Comparison of ENCODE assay signal across 23 cellular contexts in the genomic region with DNA sequence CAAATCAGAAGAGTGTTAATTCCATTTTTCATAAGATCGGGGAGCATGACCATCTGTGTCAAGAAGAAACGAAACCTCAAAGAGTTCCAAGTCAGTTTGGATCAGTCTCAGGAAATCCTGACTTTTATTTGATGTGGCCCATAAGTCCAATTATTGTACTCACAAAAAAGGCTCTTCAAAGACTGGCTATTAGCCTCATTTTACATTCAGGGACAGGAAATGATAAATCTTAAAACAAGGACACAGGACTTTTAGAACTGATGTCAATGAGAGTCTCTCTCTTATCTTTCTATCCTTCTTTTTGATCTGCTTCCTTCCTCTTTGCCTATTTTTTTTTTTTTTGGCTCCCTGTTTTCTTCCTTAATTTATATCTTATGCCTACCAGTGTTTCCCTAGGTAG. TPM values are rescaled to one million over a fixed set of nuclear protein-coding genes. Genes with fewer than 3 reads are reported as not detected.
DNase-seq lines count a peak whose midpoint lies in the region; ATAC-seq, FAIRE-seq and TF ChIP-seq lines count a peak whose summit lies in the region.
"Had no signal": no experiment of that assay in that cellular context is flagged by ENCODE, and none has a peak within 500 bp of the region (broad histone marks: within the 10 kb centered on the region; RNA-seq: fewer than 3 reads in every experiment).

No MANE protein-coding gene starts in this region.

- H3K36me3 ChIP-seq in ACC112 (ENCODE audit: insufficient read depth, low read length) (no peaks in the 10 kb centered on the region), Loucy (ENCODE audit: insufficient read depth, low read length) (no peaks in the 10 kb centered on the region), K562 (ENCODE audit: control insufficient read depth, insufficient read depth, low read length) (no peaks in the 10 kb centered on the region), kidney (ENCODE audit: control insufficient read depth in 1 of 2, insufficient read depth in 2 of 2, low read length in 2 of 2) (no peaks in the 10 kb centered on the region)
- H3K36me3 ChIP-seq: BE2C had no signal

- ATAC-seq in K562 (no peak), left colon (peak; percentile 44), HG03432 (IDR thresholded peaks at IDR 0.05; ENCODE audit: unreplicated experiment) (no peak)

- no TSS peak for BruUV-seq in K562 (replicated peaks; lab: Mats Ljungman, UMichigan)

- H3K27me3 ChIP-seq in ACC112 (ENCODE audit: insufficient read depth, low read length) (no peaks in the 10 kb centered on the region), Loucy (ENCODE audit: insufficient read depth, low read length, poor library complexity, severe bottlenecking) (no peaks in the 10 kb centered on the region), K562 (ENCODE audit: control insufficient read depth in 2 of 2, insufficient read depth in 2 of 2, low read length in 2 of 2) (peaks cover 4 to 6% of the 10 kb centered on the region in 2 experiments; a peak in 2 of 5 replicates)
- H3K27me3 ChIP-seq: BE2C had no signal

- no peak overlapping the region for H3K4me3 ChIP-seq in ACC112 (ENCODE audit: low read depth, low read length)
- H3K4me3 ChIP-seq in Loucy (ENCODE audit: low read length, poor library complexity, severe bottlenecking), result no peak overlapping the region
- H3K4me3 ChIP-seq in K562, result no peak overlapping the region
- no peak overlapping the region for H3K4me3 ChIP-seq in kidney (ENCODE audit: low read length in 2 of 2)

- DNase-seq in K562 (ENCODE audit: extremely low read depth in 1 of 4, low spot score in 3 of 4) (no peak), left colon (no peak), GM19240 (ENCODE audit: insufficient read length, low spot score) (no peak), kidney (no peak), GM10248 (ENCODE audit: extremely low spot score) (no peak)
- DNase-seq: 8988T; BE2C; Calu3; CD4-positive, alpha-beta memory T cell; NCI-H1417 treated with DMSO at 0.1 percent for 48 hours; NCI-H187 treated with DMSO at 0.1 percent for 48 hours; NCI-H2227 treated with DMSO at 0.1 percent for 48 hours; NCI-H510A treated with DMSO at 0.1 percent for 48 hours; NCI-H774; SHP77 treated with DMSO at 0.1 percent for 48 hours; SK-N-SH had no signal

- H3K4me1 ChIP-seq in ACC112 (ENCODE audit: control insufficient read depth, insufficient read depth, low read length, unreplicated experiment) (peaks cover 32% of the 10 kb centered on the region), Loucy (ENCODE audit: insufficient read depth, low read length, poor library complexity, severe bottlenecking) (peaks cover 28% of the 10 kb centered on the region), K562 (replicated peaks in 1 of 2; ENCODE audit: control insufficient read depth in 2 of 2, insufficient read depth in 2 of 2, low read length in 2 of 2) (no peaks in the 10 kb centered on the region), kidney (ENCODE audit: control insufficient read depth in 1 of 2, insufficient read depth in 1 of 2, low read depth in 1 of 2, low read length in 2 of 2) (no peaks in the 10 kb centered on the region)
- H3K4me1 ChIP-seq: BE2C had no signal

- POLR2A ChIA-PET in K562 (lab: Yijun Ruan, JAX), result no interaction called here
- POLR2A ChIA-PET in GM10248 (lab: Yijun Ruan, JAX), result no interaction called here

- H3K79me2 ChIP-seq in ACC112 (ENCODE audit: control insufficient read depth, insufficient read depth, low read length, unreplicated experiment) (no peaks in the 10 kb centered on the region), Loucy (ENCODE audit: insufficient read depth, low read length) (no peaks in the 10 kb centered on the region), K562 (ENCODE audit: control insufficient read depth, insufficient read depth, low read length) (no peaks in the 10 kb centered on the region)

- no peak for TF ChIP-seq EP300 in K562 (IDR thresholded peaks at IDR 0.05; ENCODE audit: low read length)

- no peak for FAIRE-seq in K562 (lab: Jason Lieb, UNC)
- no peak for FAIRE-seq in kidney (lab: Jason Lieb, UNC)
- FAIRE-seq: GM12892, H54 had no signal

- no peak for TF ChIP-seq RAD21 in K562 (CRISPR knock-in tag; conservative IDR thresholded peaks at IDR 0.05 in 1 of 2, IDR thresholded peaks at IDR 0.05 in 1 of 2)

- H3K9ac ChIP-seq in Loucy (ENCODE audit: low read depth, low read length, poor library complexity, severe bottlenecking) (no peak overlapping the region), K562 (ENCODE audit: insufficient read depth in 1 of 2, low read depth in 2 of 2, low read length in 2 of 2) (no peak overlapping the region), kidney (ENCODE audit: low read length in 2 of 2) (no peak overlapping the region)
- H3K9ac ChIP-seq: SK-N-SH had no signal

- H2AFZ ChIP-seq in ACC112 (ENCODE audit: low read length, unreplicated experiment) (no peak overlapping the region), Loucy (ENCODE audit: low read length) (no peak overlapping the region), K562 (ENCODE audit: low read depth, low read length) (no peak overlapping the region)

- H3K27ac ChIP-seq in ACC112 (ENCODE audit: low read depth, low read length) (peak overlapping the region; percentile 84), K562 (ENCODE audit: extremely low read depth, low read depth, low read length) (no peak overlapping the region), kidney (ENCODE audit: low read depth in 2 of 2, low read length in 2 of 2) (no peak overlapping the region)

- peak overlapping the region; percentile 7 for H3K4me2 ChIP-seq in Loucy (ENCODE audit: low read depth, low read length, poor library complexity, severe bottlenecking)
- H3K4me2 ChIP-seq in K562 (ENCODE audit: insufficient read depth, low read length), result no peak overlapping the region
- H3K4me2 ChIP-seq: SK-N-SH had no signal

- CTCF ChIA-PET in K562 (lab: Yijun Ruan, JAX; ENCODE audit: low intra/inter-chr PET ratio) (no interaction called here), GM10248 (lab: Yijun Ruan, JAX) (interaction anchor here (1.9 kb wide), 1 partner anchor 18 kb away, joined by 6 read pairs; no protein-coding TSS in a partner anchor)

- TF ChIP-seq CTCF in Loucy (conservative IDR thresholded peaks at IDR 0.05; ENCODE audit: low read length), result no peak
- TF ChIP-seq CTCF in K562 (IDR thresholded peaks at IDR 0.05 in 2 of 3, conservative IDR thresholded peaks at IDR 0.05 in 1 of 3; ENCODE audit: insufficient read depth in 2 of 3, low read depth in 1 of 3, low read length in 3 of 3), result no peak
- TF ChIP-seq CTCF in kidney (IDR thresholded peaks at IDR 0.05; ENCODE audit: borderline replicate concordance, extremely low read depth, insufficient read depth), result no peak
- no peak for TF ChIP-seq CTCF in GM10248 (IDR thresholded peaks at IDR 0.05; ENCODE audit: control extremely low read depth, extremely low read depth, low read depth, missing control alignments)

- intact Hi-C loops in K562 (cut with micrococcal nuclease), result no loop called here
- intact Hi-C loops in left colon (cut with DNase I, micrococcal nuclease), result no loop called here
- intact Hi-C loops in kidney (cut with DNase I), result no loop called here

- TF ChIP-seq POLR2A in K562 (conservative IDR thresholded peaks at IDR 0.05), result no peak

- H3K9me3 ChIP-seq in Loucy (ENCODE audit: insufficient read depth, low read depth, low read length) (no peaks in the 10 kb centered on the region), K562 (replicated peaks; ENCODE audit: control insufficient read depth, insufficient read depth, low read depth, low read length) (no peaks in the 10 kb centered on the region), kidney (ENCODE audit: control insufficient read depth in 1 of 2, low read length in 2 of 2) (no peaks in the 10 kb centered on the region)
- H3K9me3 ChIP-seq: BE2C, SK-N-SH had no signal

- H3K9me2 ChIP-seq in Loucy (replicated peaks; ENCODE audit: low read depth, low read length), result no peaks in the 10 kb centered on the region
- H3K9me2 ChIP-seq: SK-N-SH had no signal

- in situ Hi-C loops in K562 (cut with MboI), result no loop called here

- no peaks in the 10 kb centered on the region for H4K20me1 ChIP-seq in Loucy (ENCODE audit: insufficient read depth, low read length, poor library complexity, severe bottlenecking)
- H4K20me1 ChIP-seq in K562 (replicated peaks; ENCODE audit: control insufficient read depth, insufficient read depth, low read length), result no peaks in the 10 kb centered on the region

- no peaks in the 10 kb centered on the region for H3F3A ChIP-seq in Loucy (ENCODE audit: low read depth)

- H3K9me1 ChIP-seq in K562 (ENCODE audit: control insufficient read depth, insufficient read depth, low read length), result no peaks in the 10 kb centered on the region

- 11% methylated on average over 2 of the region's 2 CpGs for WGBS in K562 (ENCODE audit: insufficient coverage, low coverage, missing lambda C conversion rate)

RNA-seq across cellular contexts. Expression of a gene that starts 43.7 kb away (rescaled TPM):
- total RNA-seq in K562 (2011; cell fraction: chromatin; rRNA removed; ENCODE audit: low replicate concordance), result not detected in 2 replicates
- not detected in 2 replicates for total RNA-seq in K562 (2011; cell fraction: nucleolus; rRNA removed)
- not detected in 2 replicates for total RNA-seq in K562 (2011; cell fraction: nucleoplasm; rRNA removed)
- total RNA-seq in K562 (2014; rRNA removed), result 0.09 TPM in 1 of 2 replicates, not detected in the other
- total RNA-seq in K562 (2014; rRNA removed; fragmentation: Illumina TruSeq; extraction: Trizol), result not detected in 2 replicates
- total RNA-seq in K562 (2015; rRNA removed; fragmentation: Illumina TruSeq; extraction: Trizol), result not detected in 2 replicates
- total RNA-seq in K562 (2021), result not detected in 2 replicates
- not detected in 2 replicates for polyA plus RNA-seq in K562 (2011; rRNA removed)
- polyA plus RNA-seq in K562 (2011; cell fraction: cytosol; rRNA removed), result not detected in 2 replicates
- polyA plus RNA-seq in K562 (2011; cell fraction: nucleus; rRNA removed), result not detected in 2 replicates
- 0.01 TPM in 1 of 2 replicates, not detected in the other for polyA plus RNA-seq in K562 (2012)
- 0.03 TPM in 1 of 2 replicates, not detected in the other for polyA plus RNA-seq in K562 (2014; fragmentation: Illumina TruSeq; extraction: Trizol)
- polyA plus RNA-seq in K562 (2014; fragmentation: Nextera tagmentation; extraction: Ambion mirVana), result under 1 TPM in 1 of 2 experiments, not detected in 1; 0.04 TPM
- not detected in 2 replicates for polyA plus RNA-seq in K562 (2014; rRNA removed)
- polyA minus RNA-seq in K562 (2011; rRNA and poly(A)+ RNA removed), result not detected in 2 replicates
- not detected in 2 replicates for polyA minus RNA-seq in K562 (2011; cell fraction: cytosol; rRNA and poly(A)+ RNA removed)
- not detected in 2 replicates for polyA minus RNA-seq in K562 (2011; cell fraction: nucleus; rRNA and poly(A)+ RNA removed)
- total RNA-seq in left colon, result not detected
- total RNA-seq in kidney, result 0.16 TPM
- polyA plus RNA-seq in kidney (ENCODE audit: insufficient read depth, low read depth, low replicate concordance), result 2.5 TPM
- total RNA-seq: Calu3; CD4-positive, alpha-beta memory T cell; OCI-LY7; RPMI7951 had no signal
- polyA plus RNA-seq: SK-N-SH had no signal

RNA-seq across cellular contexts. Expression of a gene that starts 58.2 kb away (rescaled TPM):
- 44.9 and 109 TPM in 2 replicates for total RNA-seq in K562 (2011; cell fraction: chromatin; rRNA removed; ENCODE audit: low replicate concordance)
- total RNA-seq in K562 (2011; cell fraction: nucleolus; rRNA removed), result 33.4 and 39.1 TPM in 2 replicates
- total RNA-seq in K562 (2011; cell fraction: nucleoplasm; rRNA removed), result 72.1 and 87.3 TPM in 2 replicates
- total RNA-seq in K562 (2014; rRNA removed), result 21.6 and 22.2 TPM in 2 replicates
- 37.9 and 44.3 TPM in 2 replicates for total RNA-seq in K562 (2014; rRNA removed; fragmentation: Illumina TruSeq; extraction: Trizol)
- 26.2 and 26.6 TPM in 2 replicates for total RNA-seq in K562 (2015; rRNA removed; fragmentation: Illumina TruSeq; extraction: Trizol)
- 29.5 and 30.2 TPM in 2 replicates for total RNA-seq in K562 (2021)
- 31.3 and 40.3 TPM in 2 replicates for polyA plus RNA-seq in K562 (2011; rRNA removed)
- polyA plus RNA-seq in K562 (2011; cell fraction: cytosol; rRNA removed), result 8.2 and 17.8 TPM in 2 replicates
- 15.1 and 24.8 TPM in 2 replicates for polyA plus RNA-seq in K562 (2011; cell fraction: nucleus; rRNA removed)
- polyA plus RNA-seq in K562 (2012), result 10.1 and 14.4 TPM in 2 replicates
- 18.6 and 20.0 TPM in 2 replicates for polyA plus RNA-seq in K562 (2014; fragmentation: Illumina TruSeq; extraction: Trizol)
- 10 to 100 TPM; 29.2 to 31.9 TPM for polyA plus RNA-seq in K562 (2014; fragmentation: Nextera tagmentation; extraction: Ambion mirVana)
- polyA plus RNA-seq in K562 (2014; rRNA removed), result 20.8 and 24.3 TPM in 2 replicates
- 55.0 and 55.6 TPM in 2 replicates for polyA minus RNA-seq in K562 (2011; rRNA and poly(A)+ RNA removed)
- polyA minus RNA-seq in K562 (2011; cell fraction: cytosol; rRNA and poly(A)+ RNA removed), result 35.7 and 38.8 TPM in 2 replicates
- polyA minus RNA-seq in K562 (2011; cell fraction: nucleus; rRNA and poly(A)+ RNA removed), result 20.1 and 44.8 TPM in 2 replicates
- total RNA-seq in left colon, result 10 to 100 TPM; 32.3 to 49.2 TPM
- 113 TPM for total RNA-seq in kidney
- 20.8 TPM for polyA plus RNA-seq in kidney (ENCODE audit: insufficient read depth, low read depth, low replicate concordance)
